Comparison of ENCODE assay signal across 1 cellular context in the genomic region with DNA sequence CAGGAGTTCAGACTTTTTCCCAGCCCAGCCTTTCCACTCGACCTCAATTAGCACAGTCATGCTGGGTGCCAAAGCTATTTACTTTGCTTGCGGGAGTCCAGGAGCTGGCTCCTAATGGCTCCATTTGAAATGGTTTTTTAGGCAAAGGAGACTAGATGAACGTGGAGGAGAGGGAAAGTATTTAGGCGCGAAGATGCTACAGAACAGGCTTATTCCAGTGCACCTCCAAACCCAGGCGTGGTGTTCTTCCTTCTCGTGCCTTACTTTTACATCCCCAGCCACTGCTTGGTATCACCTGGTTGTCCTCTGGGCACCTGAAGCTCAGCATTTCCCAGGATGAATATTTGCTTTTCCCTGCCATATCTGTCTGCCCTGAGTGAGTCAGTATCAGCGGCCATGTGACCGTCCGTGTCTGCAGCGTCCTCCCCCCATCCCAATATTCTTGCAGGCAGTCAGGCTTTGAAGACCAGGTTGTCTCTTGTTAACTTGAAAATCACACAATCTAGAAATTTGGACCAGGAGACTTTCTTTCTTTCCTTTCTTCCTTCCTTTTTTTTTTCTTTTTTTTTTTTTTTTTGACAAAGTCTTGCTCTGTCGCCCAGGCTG.
A peak's percentile ranks its signal among the peaks of the same experiment; 100 is the strongest.
TF ChIP-seq lines count a peak whose summit lies in the region.

No MANE protein-coding gene starts in this region.

TF ChIP-seq in IMR-90, 13 proteins besides CTCF, POLR2A, EP300 and RAD21 (continued from another document):
- TF ChIP-seq, protein P1, sequence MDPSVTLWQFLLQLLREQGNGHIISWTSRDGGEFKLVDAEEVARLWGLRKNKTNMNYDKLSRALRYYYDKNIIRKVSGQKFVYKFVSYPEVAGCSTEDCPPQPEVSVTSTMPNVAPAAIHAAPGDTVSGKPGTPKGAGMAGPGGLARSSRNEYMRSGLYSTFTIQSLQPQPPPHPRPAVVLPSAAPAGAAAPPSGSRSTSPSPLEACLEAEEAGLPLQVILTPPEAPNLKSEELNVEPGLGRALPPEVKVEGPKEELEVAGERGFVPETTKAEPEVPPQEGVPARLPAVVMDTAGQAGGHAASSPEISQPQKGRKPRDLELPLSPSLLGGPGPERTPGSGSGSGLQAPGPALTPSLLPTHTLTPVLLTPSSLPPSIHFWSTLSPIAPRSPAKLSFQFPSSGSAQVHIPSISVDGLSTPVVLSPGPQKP (IDR thresholded peaks at IDR 0.05; ENCODE audit: borderline replicate concordance, low read depth, low read length) = no peak
- TF ChIP-seq FOS (IDR thresholded peaks at IDR 0.05; ENCODE audit: low read depth, low read length) (no peak), MAZ (IDR thresholded peaks at IDR 0.05; ENCODE audit: borderline replicate concordance, low read depth, low read length) (no peak), NFE2L2 (IDR thresholded peaks at IDR 0.05; ENCODE audit: low read depth, low read length) (peak; percentile 58), RCOR1 (IDR thresholded peaks at IDR 0.05; ENCODE audit: insufficient replicate concordance, low read length) (no peak), RFX5 (IDR thresholded peaks at IDR 0.05; ENCODE audit: low read depth, low read length) (no peak), MXI1 (IDR thresholded peaks at IDR 0.05; ENCODE audit: borderline replicate concordance, low read depth, low read length) (no peak)
TF ChIP-seq in IMR-90: peak in this region for 2.
